9 cellular contexts compared by ENCODE assay signal in genomic region chr22:43014876-43015676, GRCh38. TPM values are rescaled to one million over a fixed set of nuclear protein-coding genes. Genes with fewer than 3 reads are reported as not detected.
A peak's percentile ranks its signal among the peaks of the same experiment; 100 is the strongest.
DNase-seq lines count a peak whose midpoint lies in the region; ATAC-seq, FAIRE-seq and TF ChIP-seq lines count a peak whose summit lies in the region.
"Had no signal": no experiment of that assay in that cellular context is flagged by ENCODE, and none has a peak within 500 bp of the region (broad histone marks: within the 10 kb centered on the region; RNA-seq: fewer than 3 reads in every experiment).

A gene with protein sequence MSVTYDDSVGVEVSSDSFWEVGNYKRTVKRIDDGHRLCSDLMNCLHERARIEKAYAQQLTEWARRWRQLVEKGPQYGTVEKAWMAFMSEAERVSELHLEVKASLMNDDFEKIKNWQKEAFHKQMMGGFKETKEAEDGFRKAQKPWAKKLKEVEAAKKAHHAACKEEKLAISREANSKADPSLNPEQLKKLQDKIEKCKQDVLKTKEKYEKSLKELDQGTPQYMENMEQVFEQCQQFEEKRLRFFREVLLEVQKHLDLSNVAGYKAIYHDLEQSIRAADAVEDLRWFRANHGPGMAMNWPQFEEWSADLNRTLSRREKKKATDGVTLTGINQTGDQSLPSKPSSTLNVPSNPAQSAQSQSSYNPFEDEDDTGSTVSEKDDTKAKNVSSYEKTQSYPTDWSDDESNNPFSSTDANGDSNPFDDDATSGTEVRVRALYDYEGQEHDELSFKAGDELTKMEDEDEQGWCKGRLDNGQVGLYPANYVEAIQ (minus strand): TSS chr22:43015149. CDS start chr22:42912080, 103,069 bp downstream.

- no peaks in the 10 kb centered on the region for H4K20me1 ChIP-seq in mammary epithelial cell (ENCODE audit: insufficient read depth, low read length)

- FAIRE-seq in small intestine (lab: Jason Lieb, UNC) = no peak
- FAIRE-seq: TTC549 had no signal

- peak within 1 kb of the TSS; percentile 77 for H2AFZ ChIP-seq in mammary epithelial cell (ENCODE audit: low read depth, low read length)

- H3K27me3 ChIP-seq in WERI-Rb-1 (ENCODE audit: insufficient read depth, low read depth, severe bottlenecking) (no peaks in the 10 kb centered on the region), mammary epithelial cell (ENCODE audit: insufficient read depth, low read length) (no peaks in the 10 kb centered on the region), iPS-20b (ENCODE audit: insufficient read depth, low read length) (peaks cover 7% of the 10 kb centered on the region; the same call in 1 of the 2 replicates), small intestine (ENCODE audit: control insufficient read depth in 2 of 2, insufficient read depth in 2 of 2, low read length in 2 of 2) (no peaks in the 10 kb centered on the region)

- dilution Hi-C loops in mammary epithelial cell (cut with HindIII; ENCODE audit: low sequenced_read_pairs) = loop anchor here (5.0 kb wide), 3 partner anchors 47 to 92 kb away; no protein-coding TSS in a partner anchor

- peak within 1 kb of the TSS; percentile 56 for H3K27ac ChIP-seq in WERI-Rb-1
- H3K27ac ChIP-seq in mammary epithelial cell (ENCODE audit: insufficient read depth, low read depth, low read length) = peak within 1 kb of the TSS; percentile 37
- H3K27ac ChIP-seq in iPS-20b (ENCODE audit: low read length) = no peak within 1 kb of the TSS
- H3K27ac ChIP-seq in small intestine (ENCODE audit: low read depth in 1 of 2, low read length in 1 of 2) = peak within 1 kb of the TSS; percentile 73 to 82

- in situ Hi-C loops in mammary epithelial cell (cut with MboI; ENCODE audit: low sequenced_read_pairs in 2 of 2) = no loop called here

- H3K4me1 ChIP-seq in mammary epithelial cell (ENCODE audit: insufficient read depth, low read length) = peaks cover 28% of the 10 kb centered on the region
- peaks cover 9% of the 10 kb centered on the region; the same call in 1 of the 2 replicates for H3K4me1 ChIP-seq in iPS-20b (ENCODE audit: insufficient read depth, low read length)
- peaks cover 7 to 8% of the 10 kb centered on the region in 2 donors for H3K4me1 ChIP-seq in small intestine (ENCODE audit: control insufficient read depth in 2 of 2, insufficient read depth in 1 of 2, low read depth in 1 of 2, low read length in 1 of 2)

- DNase-seq in AG08396 (ENCODE audit: low spot score) (peak; percentile 99), NCI-H2227 (lab: John Stamatoyannopoulos, UW; ENCODE audit: unreplicated experiment) (peak; percentile 97), WERI-Rb-1 (peak; percentile 99), mammary epithelial cell (peak; percentile 98), small intestine (peak; percentile 99)

- TF ChIP-seq CTCF in WERI-Rb-1 (IDR thresholded peaks at IDR 0.05; ENCODE audit: low read depth, low read length) = no peak
- no peak for TF ChIP-seq CTCF in mammary epithelial cell (conservative IDR thresholded peaks at IDR 0.05 in 1 of 2, IDR thresholded peaks at IDR 0.05 in 1 of 2; ENCODE audit: extremely low read depth in 1 of 2, insufficient read depth in 1 of 2, low read depth in 1 of 2, low read length in 2 of 2)

- no TSS peak for BruUV-seq in mammary epithelial cell (replicated peaks; lab: Mats Ljungman, UMichigan)

- H3K9ac ChIP-seq in mammary epithelial cell (ENCODE audit: insufficient read depth, low read length) (peak within 1 kb of the TSS; percentile 78), iPS-20b (ENCODE audit: low read depth, low read length) (peak within 1 kb of the TSS; percentile 81)

- peak within 1 kb of the TSS; percentile 89 for H3K4me3 ChIP-seq in WERI-Rb-1 (ENCODE audit: low read depth, low read length)
- peak within 1 kb of the TSS; percentile 81 to 88 (median 86) for H3K4me3 ChIP-seq in mammary epithelial cell (replicated peaks in 1 of 3; ENCODE audit: insufficient read depth in 1 of 3, low read depth in 2 of 3, low read length in 3 of 3)
- peak within 1 kb of the TSS; percentile 84 for H3K4me3 ChIP-seq in iPS-20b (ENCODE audit: low read length)
- H3K4me3 ChIP-seq in small intestine (ENCODE audit: low read depth in 1 of 2, low read length in 2 of 2) = peak within 1 kb of the TSS; percentile 94 to 98

- H3K79me2 ChIP-seq in mammary epithelial cell (ENCODE audit: insufficient read depth, low read length) = peaks cover 49% of the 10 kb centered on the region

- H3K9me3 ChIP-seq in WERI-Rb-1 (ENCODE audit: severe bottlenecking) (no peaks in the 10 kb centered on the region), mammary epithelial cell (replicated peaks; ENCODE audit: insufficient read depth, low read length) (no peaks in the 10 kb centered on the region), iPS-20b (ENCODE audit: insufficient read depth, low read depth, low read length) (no peaks in the 10 kb centered on the region), small intestine (ENCODE audit: control insufficient read depth, low read depth) (no peaks in the 10 kb centered on the region)

- ATAC-seq in GM18909 (IDR thresholded peaks at IDR 0.05; ENCODE audit: poor library complexity, unreplicated experiment) (peak; percentile 91), HG03159 (IDR thresholded peaks at IDR 0.05; ENCODE audit: unreplicated experiment) (peak; percentile 93)

- intact Hi-C loops in mammary epithelial cell (cut with micrococcal nuclease) = loop anchor here (1.0 to 5.0 kb wide), 2 partner anchors 25 to 83 kb away; no protein-coding TSS in a partner anchor

- H3K36me3 ChIP-seq in WERI-Rb-1 = no peaks in the 10 kb centered on the region; the same call in 1 of the 2 replicates
- no peaks in the 10 kb centered on the region for H3K36me3 ChIP-seq in mammary epithelial cell (ENCODE audit: insufficient read depth, low read length)
- no peaks in the 10 kb centered on the region for H3K36me3 ChIP-seq in iPS-20b (ENCODE audit: insufficient read depth, low read depth, low read length)
- no peaks in the 10 kb centered on the region for H3K36me3 ChIP-seq in small intestine (ENCODE audit: control insufficient read depth in 2 of 2, insufficient read depth in 2 of 2, low read length in 2 of 2)

- H3K4me2 ChIP-seq in mammary epithelial cell (ENCODE audit: insufficient read depth, low read depth, low read length) = peak within 1 kb of the TSS; percentile 97

- CTCF ChIA-PET in mammary epithelial cell (lab: Charles Lee; ENCODE audit: low non-redundant PET) = interaction anchor here (0.6 kb wide), 2 partner anchors 20 to 25 kb away, joined by 3 to 6 read pairs; no protein-coding TSS in a partner anchor

- WGBS in mammary epithelial cell (ENCODE audit: low coverage, missing lambda C conversion rate) = 3% methylated on average over 22 of the region's 84 CpGs
- WGBS in small intestine, 3 donors = 0% methylated on average over 47 to 84 of the region's 84 CpGs

RNA-seq across cellular contexts. Expression of the gene that starts here (rescaled TPM):
- 10 to 100 TPM; 69.8 to 80.0 TPM for total RNA-seq in mammary epithelial cell
- polyA plus RNA-seq in mammary epithelial cell (64.2 TPM), small intestine (10 to 100 TPM; 28.9 to 53.3 (median 37.8) TPM)
- polyA minus RNA-seq in mammary epithelial cell = 37.8 TPM
